Comparison of ENCODE assay signal across 27 cellular contexts in the genomic region with DNA sequence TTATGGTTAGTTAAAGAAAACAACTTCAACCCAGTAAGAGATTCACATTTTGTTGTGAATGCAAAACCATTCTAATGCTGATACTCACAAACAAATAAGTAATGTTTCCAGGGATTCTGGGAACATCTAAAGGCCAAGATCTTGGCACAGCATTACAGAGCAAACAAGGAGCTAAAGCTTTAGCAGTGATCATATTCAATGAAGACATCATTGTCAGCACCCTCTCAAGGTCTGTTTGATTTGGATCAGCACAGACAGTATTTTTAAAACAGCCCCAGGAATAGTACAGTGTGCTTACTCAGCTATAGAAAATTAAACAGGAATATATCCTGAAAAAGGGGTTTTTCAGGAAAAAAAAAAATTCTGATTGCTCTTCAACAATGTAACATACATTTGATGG.
"Had no signal": no experiment of that assay in that cellular context is flagged by ENCODE, and none has a peak within 500 bp of the region (broad histone marks: within the 10 kb centered on the region; RNA-seq: fewer than 3 reads in every experiment).

No MANE protein-coding gene starts in this region.

- H3K27ac ChIP-seq: colonic mucosa, dorsolateral prefrontal cortex, gastrocnemius medialis, ovary, upper lobe of left lung, vagina, WERI-Rb-1 had no signal

- DNase-seq: activated CD4-positive, alpha-beta memory T cell treated with anti-CD3 and anti-CD28 coated beads, Interleukin-2, amount 10 ng/mL, durations not matched to agents 7 days and 5 days; activated CD4-positive, alpha-beta T cell treated with anti-CD3 and anti-CD28 coated beads for 48 hours; activated CD8-positive, alpha-beta memory T cell treated with anti-CD3 and anti-CD28 coated beads, Interleukin-2, amount 50 U/mL, for 48 hours; activated naive CD4-positive, alpha-beta T cell; activated T-cell treated with anti-CD3 and anti-CD28 coated beads, Interleukin-2, amount 50 U/mL, for 4 hours; colonic mucosa; dorsolateral prefrontal cortex; effector memory CD4-positive, alpha-beta T cell; erythroblast; gastrocnemius medialis; glutamatergic neuron; islet precursor cell; left ventricle myocardium superior; naive B cell; ovary; stimulated activated CD4-positive, alpha-beta T cell treated with anti-CD3 and anti-CD28 coated beads, Interleukin-1b, Interleukin-23, amount 100 ng/mL, for 48 hours; stimulated activated CD4-positive, alpha-beta T cell treated with anti-CD3 and anti-CD28 coated beads, Interleukin-4, amount 100 ng/mL, for 4 hours; stimulated activated CD8-positive, alpha-beta memory T cell treated with anti-CD3 and anti-CD28 coated beads, Interleukin-4, amount 100 ng/mL, for 48 hours; stimulated activated naive CD8-positive, alpha-beta T cell treated with anti-CD3 and anti-CD28 coated beads, Interleukin-15, amount 100 ng/mL, for 72 hours; substantia nigra; T-helper 9 cell; upper lobe of left lung; WERI-Rb-1 had no signal

- ATAC-seq: activated CD4-positive, CD25-positive, alpha-beta regulatory T cell treated with anti-CD3 and anti-CD28 coated beads, Interleukin-2, amount 50 U/mL, for 24 hours; activated T-cell treated with anti-CD3 and anti-CD28 coated beads, Interleukin-2, amount 50 U/mL, for 4 hours; activated T-helper 17 cell treated with anti-CD3 and anti-CD28 coated beads, Interleukin-2, amount 50 U/mL, for 72 hours; gastrocnemius medialis; left ventricle myocardium superior; stimulated activated memory B cell treated with anti-CD40 and anti-IgM and Interleukin-4, amounts not matched to agents 10 μg/mL and 1 μg/mL and 100 μg/mL, for 72 hours; stimulated activated naive CD8-positive, alpha-beta T cell treated with anti-CD3 and anti-CD28 coated beads, Interleukin-15, amount 100 ng/mL, for 72 hours had no signal
